2 cellular contexts compared by ENCODE assay signal in genomic region chr1:204484948-204485347, GRCh38.
TF ChIP-seq lines count a peak whose summit lies in the region.

No MANE protein-coding gene starts in this region.

TF ChIP-seq in A549, 52 proteins besides CTCF, POLR2A, EP300 and RAD21 (continued from another document):
- TF ChIP-seq ATOH8 (CRISPR knock-in tag; IDR thresholded peaks at IDR 0.05; ENCODE audit: low read depth) (no peak), SMC3 (IDR thresholded peaks at IDR 0.05) (no peak), RFX5 (IDR thresholded peaks at IDR 0.05) (no peak), FOSB (CRISPR knock-in tag; IDR thresholded peaks at IDR 0.05) (no peak), MAFK (IDR thresholded peaks at IDR 0.05; ENCODE audit: partially characterized antibody) (no peak)
- TF ChIP-seq, protein P1, sequence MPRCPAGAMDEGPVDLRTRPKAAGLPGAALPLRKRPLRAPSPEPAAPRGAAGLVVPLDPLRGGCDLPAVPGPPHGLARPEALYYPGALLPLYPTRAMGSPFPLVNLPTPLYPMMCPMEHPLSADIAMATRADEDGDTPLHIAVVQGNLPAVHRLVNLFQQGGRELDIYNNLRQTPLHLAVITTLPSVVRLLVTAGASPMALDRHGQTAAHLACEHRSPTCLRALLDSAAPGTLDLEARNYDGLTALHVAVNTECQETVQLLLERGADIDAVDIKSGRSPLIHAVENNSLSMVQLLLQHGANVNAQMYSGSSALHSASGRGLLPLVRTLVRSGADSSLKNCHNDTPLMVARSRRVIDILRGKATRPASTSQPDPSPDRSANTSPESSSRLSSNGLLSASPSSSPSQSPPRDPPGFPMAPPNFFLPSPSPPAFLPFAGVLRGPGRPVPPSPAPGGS (IDR thresholded peaks at IDR 0.05) = no peak

TF ChIP-seq in WTC11, 78 proteins besides CTCF, POLR2A, EP300 and RAD21 (continued from another document):
- TF ChIP-seq ZNF532 (CRISPR knock-in tag; IDR thresholded peaks at IDR 0.05; ENCODE audit: borderline replicate concordance) = no peak
- TF ChIP-seq, protein P2, sequence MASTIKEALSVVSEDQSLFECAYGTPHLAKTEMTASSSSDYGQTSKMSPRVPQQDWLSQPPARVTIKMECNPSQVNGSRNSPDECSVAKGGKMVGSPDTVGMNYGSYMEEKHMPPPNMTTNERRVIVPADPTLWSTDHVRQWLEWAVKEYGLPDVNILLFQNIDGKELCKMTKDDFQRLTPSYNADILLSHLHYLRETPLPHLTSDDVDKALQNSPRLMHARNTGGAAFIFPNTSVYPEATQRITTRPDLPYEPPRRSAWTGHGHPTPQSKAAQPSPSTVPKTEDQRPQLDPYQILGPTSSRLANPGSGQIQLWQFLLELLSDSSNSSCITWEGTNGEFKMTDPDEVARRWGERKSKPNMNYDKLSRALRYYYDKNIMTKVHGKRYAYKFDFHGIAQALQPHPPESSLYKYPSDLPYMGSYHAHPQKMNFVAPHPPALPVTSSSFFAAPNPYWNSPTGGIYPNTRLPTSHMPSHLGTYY (CRISPR knock-in tag; IDR thresholded peaks at IDR 0.05) = no peak
- TF ChIP-seq GTF2I (CRISPR knock-in tag; conservative IDR thresholded peaks at IDR 0.05) = no peak
- TF ChIP-seq ZNF671 (CRISPR knock-in tag; IDR thresholded peaks at IDR 0.05) = no peak
- TF ChIP-seq TEAD4 (CRISPR knock-in tag; IDR thresholded peaks at IDR 0.05) = no peak
- no peak for TF ChIP-seq ATF1 (CRISPR knock-in tag; IDR thresholded peaks at IDR 0.05)
- no peak for TF ChIP-seq ZNF416 (CRISPR knock-in tag; IDR thresholded peaks at IDR 0.05)
- TF ChIP-seq, protein P3, sequence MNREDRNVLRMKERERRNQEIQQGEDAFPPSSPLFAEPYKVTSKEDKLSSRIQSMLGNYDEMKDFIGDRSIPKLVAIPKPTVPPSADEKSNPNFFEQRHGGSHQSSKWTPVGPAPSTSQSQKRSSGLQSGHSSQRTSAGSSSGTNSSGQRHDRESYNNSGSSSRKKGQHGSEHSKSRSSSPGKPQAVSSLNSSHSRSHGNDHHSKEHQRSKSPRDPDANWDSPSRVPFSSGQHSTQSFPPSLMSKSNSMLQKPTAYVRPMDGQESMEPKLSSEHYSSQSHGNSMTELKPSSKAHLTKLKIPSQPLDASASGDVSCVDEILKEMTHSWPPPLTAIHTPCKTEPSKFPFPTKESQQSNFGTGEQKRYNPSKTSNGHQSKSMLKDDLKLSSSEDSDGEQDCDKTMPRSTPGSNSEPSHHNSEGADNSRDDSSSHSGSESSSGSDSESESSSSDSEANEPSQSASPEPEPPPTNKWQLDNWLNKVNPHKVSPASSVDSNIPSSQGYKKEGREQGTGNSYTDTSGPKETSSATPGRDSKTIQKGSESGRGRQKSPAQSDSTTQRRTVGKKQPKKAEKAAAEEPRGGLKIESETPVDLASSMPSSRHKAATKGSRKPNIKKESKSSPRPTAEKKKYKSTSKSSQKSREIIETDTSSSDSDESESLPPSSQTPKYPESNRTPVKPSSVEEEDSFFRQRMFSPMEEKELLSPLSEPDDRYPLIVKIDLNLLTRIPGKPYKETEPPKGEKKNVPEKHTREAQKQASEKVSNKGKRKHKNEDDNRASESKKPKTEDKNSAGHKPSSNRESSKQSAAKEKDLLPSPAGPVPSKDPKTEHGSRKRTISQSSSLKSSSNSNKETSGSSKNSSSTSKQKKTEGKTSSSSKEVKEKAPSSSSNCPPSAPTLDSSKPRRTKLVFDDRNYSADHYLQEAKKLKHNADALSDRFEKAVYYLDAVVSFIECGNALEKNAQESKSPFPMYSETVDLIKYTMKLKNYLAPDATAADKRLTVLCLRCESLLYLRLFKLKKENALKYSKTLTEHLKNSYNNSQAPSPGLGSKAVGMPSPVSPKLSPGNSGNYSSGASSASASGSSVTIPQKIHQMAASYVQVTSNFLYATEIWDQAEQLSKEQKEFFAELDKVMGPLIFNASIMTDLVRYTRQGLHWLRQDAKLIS (CRISPR knock-in tag; IDR thresholded peaks at IDR 0.05; ENCODE audit: borderline replicate concordance) = no peak
